8 cellular contexts compared by ENCODE assay signal in genomic region chr21:29025328-29025713, GRCh38. TPM values are rescaled to one million over a fixed set of nuclear protein-coding genes. Genes with fewer than 3 reads are reported as not detected.
DNase-seq lines count a peak whose midpoint lies in the region; ATAC-seq, FAIRE-seq and TF ChIP-seq lines count a peak whose summit lies in the region.

No MANE protein-coding gene starts in this region.

- no peak for TF ChIP-seq CTCF in mesothelial cell of epicardium (IDR thresholded peaks at IDR 0.05; ENCODE audit: unreplicated experiment)

- H3K4me3 ChIP-seq in CD4-positive, CD25-positive, alpha-beta regulatory T cell (ENCODE audit: low read depth, low read length), result peak overlapping the region; percentile 99

- peaks cover 8% of the 10 kb centered on the region for H3K27me3 Mint-ChIP-seq in CD4-positive, CD25-positive, alpha-beta regulatory T cell
- H3K27me3 Mint-ChIP-seq in mesothelial cell of epicardium (ENCODE audit: low read depth), result no peaks in the 10 kb centered on the region

- peaks cover 23% of the 10 kb centered on the region for H3K36me3 ChIP-seq in CD4-positive, CD25-positive, alpha-beta regulatory T cell (ENCODE audit: control insufficient read depth, insufficient read depth, low read length)

- peak overlapping the region; percentile 96 to 99 (median 98) for H3K4me3 Mint-ChIP-seq in CD4-positive, CD25-positive, alpha-beta regulatory T cell
- H3K4me3 Mint-ChIP-seq in mesothelial cell of epicardium, result peak overlapping the region; percentile 98

- H3K4me1 Mint-ChIP-seq in CD4-positive, CD25-positive, alpha-beta regulatory T cell, result peaks cover 22 to 59% (median 46%) of the 10 kb centered on the region in 4 donors
- peaks cover 21% of the 10 kb centered on the region for H3K4me1 Mint-ChIP-seq in mesothelial cell of epicardium

- peaks cover 0 to 2% (median 0%) of the 10 kb centered on the region in 7 donors for H3K9me3 Mint-ChIP-seq in CD4-positive, CD25-positive, alpha-beta regulatory T cell
- no peaks in the 10 kb centered on the region for H3K9me3 Mint-ChIP-seq in mesothelial cell of epicardium

- FAIRE-seq in GM12892 (lab: Jason Lieb, UNC), result no peak

- H3K4me1 ChIP-seq in CD4-positive, CD25-positive, alpha-beta regulatory T cell (ENCODE audit: control insufficient read depth, insufficient read depth, low read length, poor library complexity, severe bottlenecking), result peaks cover 45% of the 10 kb centered on the region

- ATAC-seq in CD4-positive, CD25-positive, alpha-beta regulatory T cell (ENCODE audit: low read depth in 2 of 2), result peak in 1 of 2 donors; percentile 6
- ATAC-seq in HG02678 (IDR thresholded peaks at IDR 0.05; ENCODE audit: unreplicated experiment), result no peak
- no peak for ATAC-seq in GM18511 (IDR thresholded peaks at IDR 0.05; ENCODE audit: unreplicated experiment)
- ATAC-seq in GM21526 (IDR thresholded peaks at IDR 0.05; ENCODE audit: low FRiP score, unreplicated experiment), result no peak

- H3K27ac ChIP-seq in CD4-positive, CD25-positive, alpha-beta regulatory T cell (ENCODE audit: insufficient read depth, low read length, poor library complexity, severe bottlenecking), result peak overlapping the region; percentile 99
- H3K27ac ChIP-seq in caudate nucleus (ENCODE audit: low read depth, low read length), result peak overlapping the region; percentile 100

- H3K27ac Mint-ChIP-seq in CD4-positive, CD25-positive, alpha-beta regulatory T cell, result peak overlapping the region; percentile 98 to 99 (median 99)
- peak overlapping the region; percentile 100 for H3K27ac Mint-ChIP-seq in mesothelial cell of epicardium

- no peak for TF ChIP-seq POLR2A in GM12892 (IDR thresholded peaks at IDR 0.05; ENCODE audit: low read depth, low read length)

- no peaks in the 10 kb centered on the region for H3K27me3 ChIP-seq in CD4-positive, CD25-positive, alpha-beta regulatory T cell (ENCODE audit: control insufficient read depth, insufficient read depth, low read length)

- peaks cover 9% of the 10 kb centered on the region for H3K36me3 Mint-ChIP-seq in CD4-positive, CD25-positive, alpha-beta regulatory T cell
- peaks cover 1% of the 10 kb centered on the region for H3K36me3 Mint-ChIP-seq in mesothelial cell of epicardium

- DNase-seq in CD4-positive, CD25-positive, alpha-beta regulatory T cell, result no peak
- DNase-seq in M059J (ENCODE audit: low read depth) (peak; percentile 57), caudate nucleus (lab: John Stamatoyannopoulos, UW) (no peak), mesothelial cell of epicardium (ENCODE audit: low spot score in 2 of 2, unreplicated experiment in 2 of 2) (no peak), GM12892 (ENCODE audit: insufficient read length) (no peak)

- H3K9me3 ChIP-seq in CD4-positive, CD25-positive, alpha-beta regulatory T cell (ENCODE audit: control insufficient read depth in 2 of 2, low read length in 2 of 2), result no peaks in the 10 kb centered on the region

RNA-seq across cellular contexts. Expression of gene USP16, which starts 0.9 kb away (rescaled TPM):
- 72.8 TPM for total RNA-seq in CD4-positive, CD25-positive, alpha-beta regulatory T cell
- polyA plus RNA-seq in CD4-positive, CD25-positive, alpha-beta regulatory T cell, result 10 to 100 TPM; 22.6 to 37.6 (median 29.7) TPM
- 42.6 and 43.1 TPM in 2 replicates for total RNA-seq in M059J (2014; rRNA removed; shearing (Covaris generic))
- 30.8 to 32.0 TPM (median 31.4 TPM) in 3 replicates for total RNA-seq in mesothelial cell of epicardium
- polyA plus RNA-seq in GM12892 (2012; ENCODE audit: missing spikeins), result 36.6 TPM

RNA-seq across cellular contexts. Expression of gene RWDD2B, which starts 6.2 kb away (rescaled TPM):
- 3.7 TPM for total RNA-seq in CD4-positive, CD25-positive, alpha-beta regulatory T cell
- 10 to 100 TPM in 3 of 4 donors, 1 to 10 TPM in 1; 8.1 to 13.6 (median 12.0) TPM for polyA plus RNA-seq in CD4-positive, CD25-positive, alpha-beta regulatory T cell
- total RNA-seq in M059J (2014; rRNA removed; shearing (Covaris generic)), result 22.5 and 30.0 TPM in 2 replicates
- total RNA-seq in mesothelial cell of epicardium, result 8.5 to 10.0 TPM (median 10.0 TPM) in 3 replicates
- polyA plus RNA-seq in GM12892 (2012; ENCODE audit: missing spikeins), result 18.7 TPM

RNA-seq across cellular contexts. Expression of gene LTN1, which starts 32.6 kb away (rescaled TPM):
- 38.3 TPM for total RNA-seq in CD4-positive, CD25-positive, alpha-beta regulatory T cell
- 10 to 100 TPM; 12.7 to 20.2 (median 17.8) TPM for polyA plus RNA-seq in CD4-positive, CD25-positive, alpha-beta regulatory T cell
- 29.6 and 37.0 TPM in 2 replicates for total RNA-seq in M059J (2014; rRNA removed; shearing (Covaris generic))
- 30.6 to 34.3 TPM (median 31.1 TPM) in 3 replicates for total RNA-seq in mesothelial cell of epicardium
- polyA plus RNA-seq in GM12892 (2012; ENCODE audit: missing spikeins), result 13.2 TPM

RNA-seq across cellular contexts. Expression of gene CCT8, which starts 48.1 kb away (rescaled TPM):
- total RNA-seq in CD4-positive, CD25-positive, alpha-beta regulatory T cell, result 94.6 TPM
- 100 to 1,000 TPM; 134 to 165 (median 143) TPM for polyA plus RNA-seq in CD4-positive, CD25-positive, alpha-beta regulatory T cell
- 412 and 437 TPM in 2 replicates for total RNA-seq in M059J (2014; rRNA removed; shearing (Covaris generic))
- total RNA-seq in mesothelial cell of epicardium, result 166 to 174 TPM (median 171 TPM) in 3 replicates
- 373 TPM for polyA plus RNA-seq in GM12892 (2012; ENCODE audit: missing spikeins)
